1 cellular context compared by ENCODE assay signal in the genomic region with DNA sequence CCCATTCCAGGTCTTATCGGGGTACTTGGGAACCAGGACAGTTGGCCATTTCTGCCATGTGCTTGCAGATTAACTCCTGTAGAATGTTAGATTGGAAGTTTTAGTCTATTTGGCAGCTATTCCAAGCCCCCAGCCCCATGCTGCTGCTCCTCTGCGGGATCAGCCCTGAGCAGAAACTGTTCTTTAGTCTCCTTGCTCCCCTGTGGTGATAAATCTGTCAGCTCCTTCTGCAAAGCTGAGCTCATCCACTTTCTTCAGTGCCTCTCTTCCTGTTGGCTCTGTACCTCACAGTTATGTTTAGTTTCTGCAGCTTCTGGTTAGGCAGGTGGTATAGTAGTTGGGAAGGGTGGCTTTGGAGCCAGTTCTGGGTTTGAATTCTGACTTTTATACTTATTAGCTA.
TF ChIP-seq lines count a peak whose summit lies in the region.

No MANE protein-coding gene starts in this region.

TF ChIP-seq in H1, 55 proteins besides CTCF, POLR2A, EP300 and RAD21 (continued from another document):
- TF ChIP-seq TCF12 (IDR thresholded peaks at IDR 0.05; ENCODE audit: low read depth, low read length): no peak
- TF ChIP-seq SP1 (IDR thresholded peaks at IDR 0.05; ENCODE audit: low read depth, low read length): 0 out of 2 replicates have a peak, but pooled peaks have one; percentile 11
